ENCODE assay signal across 22 cellular contexts in genomic region chr10:35059486-35059885, GRCh38. TPM values are rescaled to one million over a fixed set of nuclear protein-coding genes. Genes with fewer than 3 reads are reported as not detected.
DNase-seq lines count a peak whose midpoint lies in the region; ATAC-seq and TF ChIP-seq lines count a peak whose summit lies in the region.
"Had no signal": no experiment of that assay in that cellular context is flagged by ENCODE, and none has a peak within 500 bp of the region (broad histone marks: within the 10 kb centered on the region; RNA-seq: fewer than 3 reads in every experiment).

No MANE protein-coding gene starts in this region.

- peaks cover 80% of the 10 kb centered on the region for H3K36me3 ChIP-seq in CD4-positive, CD25-positive, alpha-beta regulatory T cell (ENCODE audit: control insufficient read depth, insufficient read depth, low read length)
- H3K36me3 ChIP-seq in mesenchymal stem cell (ENCODE audit: control insufficient read depth in 1 of 2, insufficient read depth in 2 of 2, low read depth in 1 of 2, low read length in 2 of 2) (peaks cover 6 to 72% of the 10 kb centered on the region in 2 experiments), testis (ENCODE audit: low read depth, missing control alignments) (no peaks in the 10 kb centered on the region)

- H3K9me3 Mint-ChIP-seq in CD4-positive, CD25-positive, alpha-beta regulatory T cell: no peaks in the 10 kb centered on the region
- H3K9me3 Mint-ChIP-seq in HFFc6: no peaks in the 10 kb centered on the region
- no peaks in the 10 kb centered on the region for H3K9me3 Mint-ChIP-seq in central memory CD8-positive, alpha-beta T cell

- no peak for TF ChIP-seq POLR2A in testis (IDR thresholded peaks at IDR 0.05)

- H2BK15ac ChIP-seq in mesenchymal stem cell (ENCODE audit: low read depth, poor library complexity, severe bottlenecking): no peak overlapping the region

- peak overlapping the region; percentile 16 for H2AK5ac ChIP-seq in mesenchymal stem cell (ENCODE audit: low read length, severe bottlenecking)

- no peak overlapping the region for H3K4me3 Mint-ChIP-seq in CD4-positive, CD25-positive, alpha-beta regulatory T cell
- no peak overlapping the region for H3K4me3 Mint-ChIP-seq in HFFc6
- H3K4me3 Mint-ChIP-seq in central memory CD8-positive, alpha-beta T cell: no peak overlapping the region

- peak overlapping the region in 2 of 3 donors; percentile 8 to 84 for H3K27ac Mint-ChIP-seq in CD4-positive, CD25-positive, alpha-beta regulatory T cell
- peak overlapping the region; percentile 62 for H3K27ac Mint-ChIP-seq in HFFc6
- H3K27ac Mint-ChIP-seq in central memory CD8-positive, alpha-beta T cell (ENCODE audit: low read depth): peak overlapping the region; percentile 94

- H3K36me3 Mint-ChIP-seq in CD4-positive, CD25-positive, alpha-beta regulatory T cell: peaks cover 48% of the 10 kb centered on the region
- H3K36me3 Mint-ChIP-seq in HFFc6 (ENCODE audit: low read depth): peaks cover 34% of the 10 kb centered on the region
- H3K36me3 Mint-ChIP-seq in central memory CD8-positive, alpha-beta T cell (ENCODE audit: insufficient read depth): peaks cover 32% of the 10 kb centered on the region

- no peak overlapping the region for H3K27ac ChIP-seq in CD4-positive, CD25-positive, alpha-beta regulatory T cell (ENCODE audit: insufficient read depth, low read length, poor library complexity, severe bottlenecking)
- no peak overlapping the region for H3K27ac ChIP-seq in mesenchymal stem cell (ENCODE audit: low read length, poor library complexity, severe bottlenecking)
- no peak overlapping the region for H3K27ac ChIP-seq in testis
- H3K27ac ChIP-seq: C4-2B, KMS-11 had no signal

- H4K8ac ChIP-seq in mesenchymal stem cell (ENCODE audit: low read length): no peak overlapping the region

- DNase-seq in CD4-positive, CD25-positive, alpha-beta regulatory T cell: no peak
- DNase-seq in HFFc6 (no peak), mesenchymal stem cell (peak; percentile 47), testis (no peak), NCI-H526 (lab: John Stamatoyannopoulos, UW) (no peak)
- no peak for DNase-seq in central memory CD8-positive, alpha-beta T cell (ENCODE audit: low spot score in 2 of 2)
- no peak for DNase-seq in activated CD8-positive, alpha-beta memory T cell treated with anti-CD3 and anti-CD28 coated beads, Interleukin-2, amount 50 U/mL, for 48 hours
- DNase-seq: DMS 273 treated with DMSO at 0.1 percent for 48 hours, GDM1, GOT3, MV-4-11, NCI-H187, NCI-H2107, NCI-H510A treated with DMSO at 0.1 percent for 48 hours, NCI-H82, OCI-M1, SHP77 treated with DMSO at 0.1 percent for 48 hours, SK-N-SH had no signal

- no peak overlapping the region for H2AFZ ChIP-seq in mesenchymal stem cell (ENCODE audit: low read depth, low read length)

- peaks cover 19% of the 10 kb centered on the region for H3K79me1 ChIP-seq in mesenchymal stem cell (replicated peaks; ENCODE audit: low read length, poor library complexity, severe bottlenecking)

- no peak overlapping the region for H4K91ac ChIP-seq in mesenchymal stem cell (ENCODE audit: low read length)

- H3K23ac ChIP-seq in mesenchymal stem cell (ENCODE audit: low read length in 2 of 2): no peak overlapping the region

- intact Hi-C loops in testis (cut with DNase I; ENCODE audit: low total_unique reads): no loop called here

- H3K4me3 ChIP-seq in CD4-positive, CD25-positive, alpha-beta regulatory T cell (ENCODE audit: low read depth, low read length): no peak overlapping the region
- no peak overlapping the region for H3K4me3 ChIP-seq in mesenchymal stem cell (ENCODE audit: insufficient read depth in 1 of 2, low read depth in 1 of 2, low read length in 2 of 2)
- no peak overlapping the region for H3K4me3 ChIP-seq in testis

- H3K18ac ChIP-seq in mesenchymal stem cell (ENCODE audit: low read depth in 1 of 2, low read length in 2 of 2): no peak overlapping the region

- H3K14ac ChIP-seq in mesenchymal stem cell (ENCODE audit: low read length in 2 of 2): no peak overlapping the region

- H3K4me1 ChIP-seq in CD4-positive, CD25-positive, alpha-beta regulatory T cell (ENCODE audit: control insufficient read depth, insufficient read depth, low read length, poor library complexity, severe bottlenecking): no peaks in the 10 kb centered on the region
- peaks cover 9% of the 10 kb centered on the region for H3K4me1 ChIP-seq in mesenchymal stem cell (ENCODE audit: control insufficient read depth, insufficient read depth, low read depth, low read length)
- no peaks in the 10 kb centered on the region for H3K4me1 ChIP-seq in testis

- no peaks in the 10 kb centered on the region for H3K27me3 ChIP-seq in CD4-positive, CD25-positive, alpha-beta regulatory T cell (ENCODE audit: control insufficient read depth, insufficient read depth, low read length)
- H3K27me3 ChIP-seq in mesenchymal stem cell (ENCODE audit: control insufficient read depth in 1 of 2, insufficient read depth in 1 of 2, low read length in 2 of 2) (no peaks in the 10 kb centered on the region), testis (no peaks in the 10 kb centered on the region)

- H2BK5ac ChIP-seq in mesenchymal stem cell (ENCODE audit: low read depth, low read length, poor library complexity, severe bottlenecking): no peak overlapping the region

- H2BK120ac ChIP-seq in mesenchymal stem cell (ENCODE audit: low read depth, low read length): no peak overlapping the region

- no peak for ATAC-seq in CD4-positive, CD25-positive, alpha-beta regulatory T cell (ENCODE audit: low read depth in 2 of 2)
- ATAC-seq in central memory CD8-positive, alpha-beta T cell (replicated peaks; ENCODE audit: extremely low read depth, poor library complexity, severe bottlenecking): no peak
- no peak for ATAC-seq in HG03432 (IDR thresholded peaks at IDR 0.05; ENCODE audit: unreplicated experiment)
- ATAC-seq: HepG2 had no signal

- H2BK12ac ChIP-seq in mesenchymal stem cell (ENCODE audit: low read length in 2 of 2): no peak overlapping the region

- no peak overlapping the region for H3K4me2 ChIP-seq in mesenchymal stem cell (ENCODE audit: low read length, poor library complexity, severe bottlenecking)
- H3K4me2 ChIP-seq: KMS-11 had no signal

- no peak for TF ChIP-seq CTCF in HFFc6 (IDR thresholded peaks at IDR 0.05)
- no peak for TF ChIP-seq CTCF in testis (IDR thresholded peaks at IDR 0.05)

- H3K9me3 ChIP-seq in CD4-positive, CD25-positive, alpha-beta regulatory T cell (ENCODE audit: control insufficient read depth in 2 of 2, low read length in 2 of 2): no peaks in the 10 kb centered on the region
- H3K9me3 ChIP-seq in mesenchymal stem cell (ENCODE audit: control insufficient read depth, low read length) (no peaks in the 10 kb centered on the region), testis (no peaks in the 10 kb centered on the region)
- H3K9me3 ChIP-seq: SK-N-SH had no signal

- peaks cover 5 to 37% (median 19%) of the 10 kb centered on the region in 4 donors for H3K4me1 Mint-ChIP-seq in CD4-positive, CD25-positive, alpha-beta regulatory T cell
- H3K4me1 Mint-ChIP-seq in HFFc6 (ENCODE audit: low read depth): peaks cover 60% of the 10 kb centered on the region
- peaks cover 29% of the 10 kb centered on the region for H3K4me1 Mint-ChIP-seq in central memory CD8-positive, alpha-beta T cell

- no peak overlapping the region for H3K4ac ChIP-seq in mesenchymal stem cell (ENCODE audit: low read depth in 1 of 2, low read length in 2 of 2)

- H3K9ac ChIP-seq in mesenchymal stem cell (ENCODE audit: low read length): no peak overlapping the region
- H3K9ac ChIP-seq: KMS-11 had no signal

- no peaks in the 10 kb centered on the region for H3K27me3 Mint-ChIP-seq in CD4-positive, CD25-positive, alpha-beta regulatory T cell
- no peaks in the 10 kb centered on the region for H3K27me3 Mint-ChIP-seq in HFFc6 (ENCODE audit: insufficient read depth)
- H3K27me3 Mint-ChIP-seq in central memory CD8-positive, alpha-beta T cell: no peaks in the 10 kb centered on the region

RNA-seq across cellular contexts. Expression of gene CUL2, which starts 30.7 kb away (rescaled TPM):
- 39.5 TPM for total RNA-seq in CD4-positive, CD25-positive, alpha-beta regulatory T cell
- 10 to 100 TPM; 23.6 to 32.6 (median 25.9) TPM for polyA plus RNA-seq in CD4-positive, CD25-positive, alpha-beta regulatory T cell
- total RNA-seq in HFFc6 (2021; fragmentation: NEBNext Ultra II Directional; extraction: Animal tissue kit (Norgen Biotek cat#: 25700)): 10 to 100 TPM; 42.5 to 55.7 (median 51.3) TPM
- 32.3 TPM for polyA plus RNA-seq in mesenchymal stem cell (2013, experiment 1 of 2)
- 31.4 TPM for polyA plus RNA-seq in mesenchymal stem cell (2013, experiment 2 of 2)
- 10 to 100 TPM; 37.6 to 43.8 TPM for total RNA-seq in testis
- 47.0 TPM for polyA plus RNA-seq in testis (ENCODE audit: insufficient read depth, low read depth, low replicate concordance)
